13 cellular contexts compared by ENCODE assay signal in genomic region chr4:86963697-86964096, GRCh38. TPM values are rescaled to one million over a fixed set of nuclear protein-coding genes. Genes with fewer than 3 reads are reported as not detected.
DNase-seq lines count a peak whose midpoint lies in the region; TF ChIP-seq lines count a peak whose summit lies in the region.
"Had no signal": no experiment of that assay in that cellular context is flagged by ENCODE, and none has a peak within 500 bp of the region (broad histone marks: within the 10 kb centered on the region; RNA-seq: fewer than 3 reads in every experiment).

No MANE protein-coding gene starts in this region.

- DNase-seq in A673 (ENCODE audit: low spot score) (no peak), Daoy (ENCODE audit: low read depth) (peak; percentile 65), PC-9 (peak; percentile 9 to 56), fibroblast of mammary gland (ENCODE audit: low read depth) (peak; percentile 62), NCI-H1417 (lab: John Stamatoyannopoulos, UW) (no peak), coronary artery (ENCODE audit: low spot score) (no peak), NCI-H2196 (lab: John Stamatoyannopoulos, UW; ENCODE audit: unreplicated experiment) (no peak), osteoblast (ENCODE audit: insufficient read length, low spot score, missing footprints) (no peak)
- DNase-seq: activated CD8-positive, alpha-beta memory T cell treated with anti-CD3 and anti-CD28 coated beads, Interleukin-2, amount 10 ng/mL, durations not matched to agents 7 days and 5 days; BE2C; DMS153; naive B cell; thyroid gland had no signal

- no peak for TF ChIP-seq CTCF in A673 (conservative IDR thresholded peaks at IDR 0.05; ENCODE audit: low read depth, low read length)
- no peak for TF ChIP-seq CTCF in PC-9 (conservative IDR thresholded peaks at IDR 0.05)
- TF ChIP-seq CTCF in fibroblast of mammary gland (conservative IDR thresholded peaks at IDR 0.05; ENCODE audit: control insufficient read depth, insufficient read depth, low read depth, low read length): no peak
- TF ChIP-seq CTCF in coronary artery (IDR thresholded peaks at IDR 0.05): no peak
- TF ChIP-seq CTCF in osteoblast (IDR thresholded peaks at IDR 0.05; ENCODE audit: extremely low read depth, low read depth, low read length): no peak

- H3F3A ChIP-seq in PC-9 (ENCODE audit: insufficient read depth, low read depth): no peaks in the 10 kb centered on the region

- intact Hi-C loops in A673 (cut with micrococcal nuclease; ENCODE audit: unreplicated experiment) (no loop called here), PC-9 (cut with micrococcal nuclease; ENCODE audit: unreplicated experiment) (no loop called here)

- H3K27me3 ChIP-seq in A673 (replicated peaks; ENCODE audit: insufficient read depth, low read depth, low read length, poor library complexity) (no peaks in the 10 kb centered on the region), PC-9 (ENCODE audit: insufficient read depth, low read depth) (no peaks in the 10 kb centered on the region), osteoblast (ENCODE audit: insufficient read depth, low read length) (no peaks in the 10 kb centered on the region)
- H3K27me3 ChIP-seq: BE2C, thyroid gland had no signal

- H3K4me1 ChIP-seq in A673 (ENCODE audit: insufficient read depth, low read length, poor library complexity, severe bottlenecking) (peaks cover 86% of the 10 kb centered on the region), PC-9 (replicated peaks; ENCODE audit: insufficient read depth) (peaks cover 4% of the 10 kb centered on the region), osteoblast (ENCODE audit: insufficient read depth, low read length) (peaks cover 11% of the 10 kb centered on the region)

- no peaks in the 10 kb centered on the region for H4K20me1 ChIP-seq in PC-9 (ENCODE audit: insufficient read depth)
- H4K20me1 ChIP-seq in osteoblast (ENCODE audit: insufficient read depth, low read length): no peaks in the 10 kb centered on the region

- no peak overlapping the region for H3K4me3 ChIP-seq in A673 (ENCODE audit: low read depth, low read length, poor library complexity, severe bottlenecking)
- no peak overlapping the region for H3K4me3 ChIP-seq in PC-9
- no peak overlapping the region for H3K4me3 ChIP-seq in fibroblast of mammary gland (ENCODE audit: control insufficient read depth, low read depth, low read length)
- H3K4me3 ChIP-seq in coronary artery: no peak overlapping the region
- no peak overlapping the region for H3K4me3 ChIP-seq in osteoblast (ENCODE audit: insufficient read depth, low read length)
- H3K4me3 ChIP-seq: thyroid gland had no signal

- H3K9me3 ChIP-seq in A673 (ENCODE audit: low read depth, low read length, poor library complexity, severe bottlenecking): no peaks in the 10 kb centered on the region
- no peaks in the 10 kb centered on the region for H3K9me3 ChIP-seq in PC-9 (ENCODE audit: insufficient read depth, low read depth)
- H3K9me3 ChIP-seq in osteoblast (ENCODE audit: low read depth, low read length): no peaks in the 10 kb centered on the region
- H3K9me3 ChIP-seq: BE2C, thyroid gland had no signal

- no peak overlapping the region for H3K4me2 ChIP-seq in PC-9
- no peak overlapping the region for H3K4me2 ChIP-seq in osteoblast (ENCODE audit: insufficient read depth, low read length)

- H3K79me2 ChIP-seq in PC-9 (ENCODE audit: low read depth) (no peaks in the 10 kb centered on the region), osteoblast (ENCODE audit: insufficient read depth, low read length) (no peaks in the 10 kb centered on the region)

- CTCF ChIA-PET in A673 (lab: Charles Lee) (no interaction called here), PC-9 (lab: Charles Lee) (interaction anchor here (0.6 to 1.0 kb wide), 2 partner anchors 41 to 465 kb away, joined by 3 read pairs; no protein-coding TSS in a partner anchor)

- POLR2A ChIA-PET in A673 (lab: Charles Lee; ENCODE audit: low non-redundant PET): no interaction called here
- POLR2A ChIA-PET in PC-9 (lab: Charles Lee; ENCODE audit: unreplicated experiment): interaction anchor here (0.7 kb wide), 1 partner anchor 140 kb away, joined by 8 read pairs; no protein-coding TSS in a partner anchor

- H3K9me2 ChIP-seq in PC-9 (ENCODE audit: insufficient read depth): no peaks in the 10 kb centered on the region

- H2AFZ ChIP-seq in PC-9 (no peak overlapping the region), osteoblast (ENCODE audit: low read length) (no peak overlapping the region)

- H3K36me3 ChIP-seq in A673 (ENCODE audit: insufficient read depth, low read length, poor library complexity, severe bottlenecking) (no peaks in the 10 kb centered on the region), PC-9 (ENCODE audit: low read depth) (no peaks in the 10 kb centered on the region), osteoblast (ENCODE audit: insufficient read depth, low read length) (no peaks in the 10 kb centered on the region)
- H3K36me3 ChIP-seq: BE2C, thyroid gland had no signal

- H3K27ac ChIP-seq in A673 (ENCODE audit: low read depth, low read length, poor library complexity, severe bottlenecking) (peak overlapping the region; percentile 54), PC-9 (peak overlapping the region; percentile 43; the same call in 1 of the 2 replicates), coronary artery (no peak overlapping the region), osteoblast (ENCODE audit: low read depth, low read length) (no peak overlapping the region)
- H3K27ac ChIP-seq: thyroid gland had no signal

- BruUV-seq in A673 (replicated peaks; lab: Mats Ljungman, UMichigan) (no TSS peak), PC-9 (replicated peaks; lab: Mats Ljungman, UMichigan) (no TSS peak)

RNA-seq across cellular contexts. Expression of gene AFF1, which starts 28.9 kb away (rescaled TPM):
- total RNA-seq in A673 (2021) (60.1 and 65.4 TPM in 2 replicates), PC-9 (2021) (45.3 and 52.8 TPM in 2 replicates), osteoblast (19.5 and 22.7 TPM in 2 replicates)
- total RNA-seq in Daoy (2014; rRNA removed; shearing (Covaris generic)): 3.6 and 4.5 TPM in 2 replicates

Comparison
In these comparisons a context has a peak if more than half of its experiments do, and no peak if none do; other contexts are left out.
1. DNase-seq: peak in Daoy (single experiment), PC-9 (2 of 2) and fibroblast of mammary gland (single experiment); none in A673 (single experiment), NCI-H1417 (0 of 3), coronary artery (single experiment), NCI-H2196 (single experiment) and osteoblast (single experiment).
2. H3K27ac ChIP-seq: peak in A673 (single experiment) and PC-9 (single experiment); none in coronary artery (0 of 2) and osteoblast (single experiment).